ENCODE assay signal across 12 cellular contexts in genomic region chr1:6472391-6472790, GRCh38.
DNase-seq lines count a peak whose midpoint lies in the region; ATAC-seq and TF ChIP-seq lines count a peak whose summit lies in the region.
"Had no signal": no experiment of that assay in that cellular context is flagged by ENCODE, and none has a peak within 500 bp of the region (broad histone marks: within the 10 kb centered on the region; RNA-seq: fewer than 3 reads in every experiment).

No MANE protein-coding gene starts in this region.

- TF ChIP-seq CTCF in OCI-LY3 (IDR thresholded peaks at IDR 0.05; ENCODE audit: low read depth, low read length), result peak; percentile 36

- no peaks in the 10 kb centered on the region for H3K36me3 ChIP-seq in OCI-LY3 (replicated peaks; ENCODE audit: low read depth, low read length)

- no peak for ATAC-seq in GM18520 (IDR thresholded peaks at IDR 0.05; ENCODE audit: unreplicated experiment)

- H3K79me2 ChIP-seq in OCI-LY3 (ENCODE audit: low read length), result no peaks in the 10 kb centered on the region

- H3K9me3 ChIP-seq in OCI-LY3 (ENCODE audit: insufficient read depth, low read length), result no peaks in the 10 kb centered on the region
- H3K9me3 ChIP-seq: thoracic aorta had no signal

- H3K4me2 ChIP-seq in OCI-LY3 (ENCODE audit: low read length), result no peak overlapping the region

- H2AFZ ChIP-seq in OCI-LY3 (ENCODE audit: low read depth, low read length), result no peak overlapping the region

- no peak overlapping the region for H3K9ac ChIP-seq in OCI-LY3 (ENCODE audit: low read length)

- H3K27me3 ChIP-seq in OCI-LY3 (ENCODE audit: low read depth, low read length), result no peaks in the 10 kb centered on the region

- H3K4me1 ChIP-seq in OCI-LY3 (ENCODE audit: low read length), result no peaks in the 10 kb centered on the region

- no peaks in the 10 kb centered on the region for H4K20me1 ChIP-seq in OCI-LY3 (ENCODE audit: insufficient read depth, low read length)

- no peak overlapping the region for H3K27ac ChIP-seq in OCI-LY3 (ENCODE audit: low read length)
- H3K27ac ChIP-seq: thoracic aorta had no signal

- peak; percentile 54 for DNase-seq in activated CD4-positive, alpha-beta T cell treated with anti-CD3 and anti-CD28 coated beads for 48 hours
- no peak for DNase-seq in activated CD4-positive, alpha-beta T cell treated with anti-CD3 and anti-CD28 coated beads, Interleukin-2, amount 50 U/mL, for 1 hour
- DNase-seq in erythroblast (lab: John Stamatoyannopoulos, UW) (peak; percentile 28), HuH-7.5 (ENCODE audit: low spot score) (no peak), iPS-NIHi11 (ENCODE audit: low spot score) (no peak)
- peak; percentile 61 for DNase-seq in stimulated activated CD8-positive, alpha-beta memory T cell treated with anti-CD3 and anti-CD28 coated beads, Interleukin-4, amount 100 ng/mL, for 48 hours
- DNase-seq: KG1; NCI-H748 treated with DMSO at 0.1 percent for 48 hours; stimulated activated CD4-positive, alpha-beta T cell treated with anti-CD3 and anti-CD28 coated beads, Interleukin-4, amount 100 ng/mL, for 24 hours had no signal

- no peak for TF ChIP-seq POLR2A in erythroblast (IDR thresholded peaks at IDR 0.05; ENCODE audit: low read length)

- H3K4me3 ChIP-seq in OCI-LY3 (ENCODE audit: low read length), result no peak overlapping the region
- H3K4me3 ChIP-seq: thoracic aorta had no signal

Comparison
In these comparisons a context has a peak if more than half of its experiments do, and no peak if none do; other contexts are left out.
1. DNase-seq: peak in activated CD4-positive, alpha-beta T cell treated with anti-CD3 and anti-CD28 coated beads for 48 hours (single experiment), erythroblast (2 of 2) and stimulated activated CD8-positive, alpha-beta memory T cell treated with anti-CD3 and anti-CD28 coated beads, Interleukin-4, amount 100 ng/mL, for 48 hours (single experiment); none in activated CD4-positive, alpha-beta T cell treated with anti-CD3 and anti-CD28 coated beads, Interleukin-2, amount 50 U/mL, for 1 hour (single experiment), HuH-7.5 (single experiment) and iPS-NIHi11 (single experiment).